21 cellular contexts compared by ENCODE assay signal in genomic region chr11:34755671-34756070, GRCh38.
DNase-seq lines count a peak whose midpoint lies in the region; ATAC-seq, FAIRE-seq and TF ChIP-seq lines count a peak whose summit lies in the region.
"Had no signal": no experiment of that assay in that cellular context is flagged by ENCODE, and none has a peak within 500 bp of the region (broad histone marks: within the 10 kb centered on the region; RNA-seq: fewer than 3 reads in every experiment).

No MANE protein-coding gene starts in this region.

- peak overlapping the region; percentile 69 for H3K9ac ChIP-seq in PC-3 (ENCODE audit: low read length)

- TF ChIP-seq POLR2A in GM12892 (IDR thresholded peaks at IDR 0.05; ENCODE audit: low read depth, low read length) = no peak

- no peaks in the 10 kb centered on the region for H3K36me3 ChIP-seq in A673 (ENCODE audit: insufficient read depth, low read length, poor library complexity, severe bottlenecking)
- no peaks in the 10 kb centered on the region for H3K36me3 ChIP-seq in PC-3 (ENCODE audit: low read depth, low read length)

- H3K9me2 ChIP-seq in PC-3 (replicated peaks; ENCODE audit: low read length) = no peaks in the 10 kb centered on the region

- POLR2A ChIA-PET in A673 (lab: Charles Lee; ENCODE audit: low non-redundant PET) = interaction anchor here (0.7 kb wide), 1 partner anchor 1304 kb away, joined by 3 read pairs; no protein-coding TSS in a partner anchor
- POLR2A ChIA-PET in PC-3 (lab: Charles Lee; ENCODE audit: unreplicated experiment) = interaction anchor here (0.6 kb wide), 1 partner anchor 102 kb away, joined by 5 read pairs; no protein-coding TSS in a partner anchor

- no peak for FAIRE-seq in GM12892 (lab: Jason Lieb, UNC)
- FAIRE-seq: D721Med, H54 had no signal

- no peak overlapping the region for H3K4me2 ChIP-seq in PC-3 (ENCODE audit: low read length)

- no peaks in the 10 kb centered on the region for H3K9me3 ChIP-seq in A673 (ENCODE audit: low read depth, low read length, poor library complexity, severe bottlenecking)
- H3K9me3 ChIP-seq in PC-3 (ENCODE audit: low read length) = no peaks in the 10 kb centered on the region

- H3K27me3 ChIP-seq in A673 (replicated peaks; ENCODE audit: insufficient read depth, low read depth, low read length, poor library complexity) = peaks cover 36% of the 10 kb centered on the region
- no peaks in the 10 kb centered on the region for H3K27me3 ChIP-seq in PC-3 (ENCODE audit: low read length)

- H3K4me1 ChIP-seq in A673 (ENCODE audit: insufficient read depth, low read length, poor library complexity, severe bottlenecking) (no peaks in the 10 kb centered on the region), PC-3 (ENCODE audit: insufficient read depth, low read length) (peaks cover 36% of the 10 kb centered on the region)

- H3K27ac ChIP-seq in A673 (ENCODE audit: low read depth, low read length, poor library complexity, severe bottlenecking) (no peak overlapping the region), PC-3 (ENCODE audit: low read length) (peak overlapping the region; percentile 98), caudate nucleus (ENCODE audit: low read depth, low read length) (peak overlapping the region; percentile 14)
- H3K27ac ChIP-seq: C4-2B had no signal

- H3K4me3 ChIP-seq in A673 (ENCODE audit: low read depth, low read length, poor library complexity, severe bottlenecking) (no peak overlapping the region), PC-3 (ENCODE audit: low read length) (no peak overlapping the region)

- TF ChIP-seq CTCF in A673 (conservative IDR thresholded peaks at IDR 0.05; ENCODE audit: low read depth, low read length) = no peak
- no peak for TF ChIP-seq CTCF in PC-3 (conservative IDR thresholded peaks at IDR 0.05; ENCODE audit: low read depth, low read length)

- H4K20me1 ChIP-seq in PC-3 (ENCODE audit: low read length) = no peaks in the 10 kb centered on the region

- H2AFZ ChIP-seq in PC-3 (ENCODE audit: low read length) = no peak overlapping the region

- ATAC-seq in PC-3 (no peak), GM18502 (IDR thresholded peaks at IDR 0.05; ENCODE audit: poor library complexity, unreplicated experiment) (no peak)

- CTCF ChIA-PET in A673 (lab: Charles Lee) = interaction anchor here (0.8 kb wide), 1 partner anchor 17 kb away, joined by 3 read pairs; no protein-coding TSS in a partner anchor
- CTCF ChIA-PET in PC-3 (lab: Charles Lee) = no interaction called here

- H3K79me2 ChIP-seq in PC-3 (ENCODE audit: low read length) = no peaks in the 10 kb centered on the region

- BruUV-seq in A673 (replicated peaks; lab: Mats Ljungman, UMichigan) = no TSS peak
- no TSS peak for BruUV-seq in PC-3 (replicated peaks; lab: Mats Ljungman, UMichigan)

- intact Hi-C loops in A673 (cut with micrococcal nuclease; ENCODE audit: unreplicated experiment) = no loop called here
- intact Hi-C loops in PC-3 (cut with micrococcal nuclease) = loop anchor here (2.0 to 5.0 kb wide), 3 partner anchors 25 to 169 kb away; no protein-coding TSS in a partner anchor

- DNase-seq in A673 (ENCODE audit: low spot score) (peak; percentile 69), PC-3 (no peak), caudate nucleus (lab: John Stamatoyannopoulos, UW) (peak in 36 of 61 donors; percentile 3 to 86 (median 40)), middle frontal gyrus (ENCODE audit: extremely low spot score, low spot score) (peak; percentile 13), GM12892 (ENCODE audit: insufficient read length) (no peak)
- no peak for DNase-seq in activated naive CD4-positive, alpha-beta T cell treated with Interleukin-2 at 50 U/mL for 16 hours
- no peak for DNase-seq in activated CD4-positive, alpha-beta T cell treated with anti-CD3 and anti-CD28 coated beads, Interleukin-2, amount 50 U/mL, for 4 hours
- DNase-seq: 8988T, AML-193, DMS53, GF-D8, MM.1S, NCI-H1048, NCI-H1417 treated with DMSO at 0.1 percent for 48 hours, NCI-H187, NCI-H446 treated with DMSO at 0.1 percent for 48 hours, NCI-H69 had no signal

- peaks cover 5% of the 10 kb centered on the region for H3F3A ChIP-seq in PC-3 (ENCODE audit: low read length, unreplicated experiment)

Comparison
In these comparisons a context has a peak if more than half of its experiments do, and no peak if none do; other contexts are left out.
1. DNase-seq: peak in A673 (single experiment), caudate nucleus (36 of 61) and middle frontal gyrus (single experiment); none in PC-3 (single experiment), activated naive CD4-positive, alpha-beta T cell treated with Interleukin-2 at 50 U/mL for 16 hours (single experiment), GM12892 (single experiment) and activated CD4-positive, alpha-beta T cell treated with anti-CD3 and anti-CD28 coated beads, Interleukin-2, amount 50 U/mL, for 4 hours (0 of 2).